In the genomic region with DNA sequence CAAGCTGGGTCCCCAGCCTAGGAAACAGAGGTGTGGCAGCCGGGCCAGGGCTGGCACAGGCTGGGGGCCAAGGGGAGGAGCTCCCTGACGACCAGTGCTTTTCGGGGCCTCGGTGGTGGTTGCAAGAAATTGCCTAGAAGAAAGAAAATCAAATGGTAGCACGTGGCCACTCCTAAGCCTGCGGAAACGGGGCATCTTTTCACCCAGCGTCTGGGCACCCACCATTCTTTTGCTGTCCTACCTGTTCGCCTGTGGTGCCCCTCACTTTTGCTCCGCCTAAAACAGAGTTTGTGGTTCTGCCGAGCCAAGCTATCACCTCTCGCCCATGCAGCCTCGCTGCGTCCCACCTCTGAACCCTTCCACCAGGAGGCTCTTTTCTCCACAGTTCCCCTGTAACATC, we compare ENCODE assay signal across 24 cellular contexts. TPM values are rescaled to one million over a fixed set of nuclear protein-coding genes. Genes with fewer than 3 reads are reported as not detected.
"Had no signal": no experiment of that assay in that cellular context is flagged by ENCODE, and none has a peak within 500 bp of the region (broad histone marks: within the 10 kb centered on the region; RNA-seq: fewer than 3 reads in every experiment).

No MANE protein-coding gene starts in this region.

- H3K27ac ChIP-seq: dorsolateral prefrontal cortex, epithelial cell of prostate, esophagus muscularis mucosa, gastrocnemius medialis, right atrium auricular region, stomach, thoracic aorta, transverse colon had no signal

- DNase-seq: cortex of kidney; dorsolateral prefrontal cortex; effector memory CD4-positive, alpha-beta T cell; gastrocnemius medialis; left colon; mesendoderm; naive B cell; small intestine; stimulated activated CD4-positive, alpha-beta T cell treated with anti-CD3 and anti-CD28 coated beads, Interleukin-12 subunit alpha, Interleukin-12 subunit beta, amount 100 ng/mL, for 4 hours; stimulated activated naive CD4-positive, alpha-beta T cell; stomach; substantia nigra; transverse colon had no signal

- H3K36me3 ChIP-seq: esophagus muscularis mucosa, gastrocnemius medialis, right atrium auricular region, transverse colon had no signal

- H3K4me3 ChIP-seq: dorsolateral prefrontal cortex, esophagus muscularis mucosa, gastrocnemius medialis, right atrium auricular region, stomach, thoracic aorta, transverse colon had no signal

- FAIRE-seq: small intestine had no signal

- H3K27me3 ChIP-seq: right atrium auricular region, transverse colon had no signal

- H3K9me3 ChIP-seq: esophagus muscularis mucosa, gastrocnemius medialis, right atrium auricular region, stomach, thoracic aorta, transverse colon had no signal

- ATAC-seq: gastrocnemius medialis, left colon had no signal

RNA-seq across cellular contexts. Expression of a gene that starts 7.1 kb away (rescaled TPM):
- total RNA-seq: esophagus muscularis mucosa, fibroblast of villous mesenchyme, gastrocnemius medialis, kidney epithelial cell, left colon, liver, lung microvascular endothelial cell, omental fat pad, pulmonary artery endothelial cell, right atrium auricular region, stomach, transverse colon, ureter had no signal
- polyA plus RNA-seq: liver, small intestine had no signal

RNA-seq across cellular contexts. Expression of a gene that starts 16.0 kb away (rescaled TPM):
- total RNA-seq: lung microvascular endothelial cell, pulmonary artery endothelial cell had no signal

RNA-seq across cellular contexts. Expression of a gene that starts 30.7 kb away (rescaled TPM):
- total RNA-seq: esophagus muscularis mucosa, fibroblast of villous mesenchyme, gastrocnemius medialis, kidney epithelial cell, left colon, liver, lung microvascular endothelial cell, pulmonary artery endothelial cell, right atrium auricular region, stomach, transverse colon, ureter had no signal
- polyA plus RNA-seq: liver had no signal

RNA-seq across cellular contexts. Expression of a gene that starts 35.9 kb away (rescaled TPM):
- total RNA-seq: esophagus muscularis mucosa, fibroblast of villous mesenchyme, gastrocnemius medialis, kidney epithelial cell, left colon, liver, lung microvascular endothelial cell, omental fat pad, pulmonary artery endothelial cell, right atrium auricular region, stomach, thoracic aorta, transverse colon, ureter had no signal
- polyA plus RNA-seq: liver, small intestine, stomach had no signal
